Comparison of ENCODE assay signal across 9 cellular contexts in genomic region chr4:74475100-74475437, GRCh38. TPM values are rescaled to one million over a fixed set of nuclear protein-coding genes. Genes with fewer than 3 reads are reported as not detected.
A peak's percentile ranks its signal among the peaks of the same experiment; 100 is the strongest.
DNase-seq lines count a peak whose midpoint lies in the region; ATAC-seq and TF ChIP-seq lines count a peak whose summit lies in the region.
"Not testable (repeated sequence)": the region's sequence is repeated elsewhere in the genome, so short reads cannot be mapped to it uniquely, and the experiment has no call there.
"Had no signal": no experiment of that assay in that cellular context is flagged by ENCODE, and none has a peak within 500 bp of the region (broad histone marks: within the 10 kb centered on the region; RNA-seq: fewer than 3 reads in every experiment).

No MANE protein-coding gene starts in this region.

- not testable (repeated sequence) for TF ChIP-seq CTCF in RWPE1 (conservative IDR thresholded peaks at IDR 0.05; ENCODE audit: low read depth); brain microvascular endothelial cell (IDR thresholded peaks at IDR 0.05; ENCODE audit: low read depth, low read length, missing control alignments); mucosa of descending colon (IDR thresholded peaks at IDR 0.05); retinal pigment epithelial cell (conservative IDR thresholded peaks at IDR 0.05; ENCODE audit: low read depth, low read length); upper lobe of right lung (IDR thresholded peaks at IDR 0.05)

- POLR2A ChIA-PET in RWPE1 (lab: Yijun Ruan, JAX; ENCODE audit: low non-redundant PET), result not testable (repeated sequence)

- in situ Hi-C loops in GM23248 (cut with MboI); brain microvascular endothelial cell (cut with HindIII; ENCODE audit: low pct_ligation_motif_present, low sequenced_read_pairs): not testable (repeated sequence)

- peak overlapping the region; percentile 50 for H3K4me2 ChIP-seq in GM23248 (ENCODE audit: unreplicated experiment)

- H3K27ac ChIP-seq in GM23248 (peak overlapping the region; percentile 32; the same call in 1 of the 2 replicates), RWPE1 (peak overlapping the region; percentile 46), brain microvascular endothelial cell (peak overlapping the region; percentile 55), epithelial cell of prostate (peak overlapping the region; percentile 74)
- H3K27ac ChIP-seq in upper lobe of right lung, result not testable (repeated sequence)

- intact Hi-C loops in left ventricle myocardium superior (cut with micrococcal nuclease); mucosa of descending colon (cut with DNase I, micrococcal nuclease); upper lobe of right lung (cut with DNase I): not testable (repeated sequence)

- H2AFZ ChIP-seq in GM23248, result not testable (repeated sequence)

- WGBS in GM23248 (ENCODE audit: low coverage in 1 of 2, low lambda C conversion rate in 2 of 2, missing lambda C conversion rate in 2 of 2), 2 experiments, result 52 to 65% methylated on average over 1 of the region's 1 CpG

- H3K4me1 ChIP-seq in GM23248 (ENCODE audit: insufficient read depth), result peaks cover 28% of the 10 kb centered on the region
- not testable (repeated sequence) for H3K4me1 ChIP-seq in mucosa of descending colon (ENCODE audit: low read depth); upper lobe of right lung

- not testable (repeated sequence) for H3K9me2 ChIP-seq in GM23248 (ENCODE audit: insufficient read depth)

- peaks cover 35% of the 10 kb centered on the region for H3F3A ChIP-seq in GM23248 (ENCODE audit: insufficient read depth)

- not testable (repeated sequence) for H3K36me3 ChIP-seq in GM23248 (ENCODE audit: low read depth); brain microvascular endothelial cell (replicated peaks); mucosa of descending colon (ENCODE audit: low read depth); upper lobe of right lung

- H3K9me3 ChIP-seq in GM23248 (ENCODE audit: low read depth); mucosa of descending colon; upper lobe of right lung: not testable (repeated sequence)

- not testable (repeated sequence) for DNase-seq in GM23248; RWPE1 (ENCODE audit: low spot score); brain microvascular endothelial cell; epithelial cell of prostate (ENCODE audit: low read depth, low spot score); left ventricle myocardium superior; upper lobe of right lung
- DNase-seq in mucosa of descending colon (peak in 2 of 3 donors; percentile 43 to 69), retinal pigment epithelial cell (ENCODE audit: low read depth) (peak; percentile 43)

- ATAC-seq in left ventricle myocardium superior (peak; percentile 67), mucosa of descending colon (peak; percentile 96), upper lobe of right lung (peak; percentile 71)

- CTCF ChIA-PET in RWPE1 (lab: Yijun Ruan, JAX), result interaction anchor here (0.9 to 1.2 kb wide), 2 partner anchors 17 to 104 kb away, joined by 3 to 6 read pairs; no protein-coding TSS in a partner anchor

- not testable (repeated sequence) for H3K27me3 ChIP-seq in GM23248 (replicated peaks; ENCODE audit: insufficient read depth); brain microvascular endothelial cell (replicated peaks); upper lobe of right lung

- H4K20me1 ChIP-seq in GM23248 (ENCODE audit: insufficient read depth), result not testable (repeated sequence)

- H3K79me2 ChIP-seq in GM23248 (ENCODE audit: insufficient read depth), result not testable (repeated sequence)

- not testable (repeated sequence) for H3K9ac ChIP-seq in GM23248

- H3K4me3 ChIP-seq in GM23248; brain microvascular endothelial cell (ENCODE audit: low read depth, low read length); mucosa of descending colon; retinal pigment epithelial cell (ENCODE audit: low read length); upper lobe of right lung: not testable (repeated sequence)

RNA-seq across cellular contexts. Expression of gene AREG, which starts 30.1 kb away (rescaled TPM):
- total RNA-seq in GM23248 (2014; rRNA removed; shearing (Covaris generic)), result 0.97 TPM in 1 of 2 replicates, not detected in the other
- 0.56 and 0.76 TPM in 2 replicates for polyA plus RNA-seq in GM23248 (2016; fragmentation: Nextera tagmentation; extraction: Ambion mirVana)
- total RNA-seq in left ventricle myocardium superior (3.4 TPM), mucosa of descending colon (10 to 100 TPM; 16.9 to 26.2 (median 18.9) TPM), upper lobe of right lung (14.6 TPM)
- total RNA-seq: H1 had no signal
- polyA plus RNA-seq: H1 had no signal
